ENCODE assay signal across 8 cellular contexts in genomic region chr11:62602141-62603071, GRCh38. TPM values are rescaled to one million over a fixed set of nuclear protein-coding genes. Genes with fewer than 3 reads are reported as not detected.
DNase-seq lines count a peak whose midpoint lies in the region; ATAC-seq and TF ChIP-seq lines count a peak whose summit lies in the region.

No MANE protein-coding gene starts in this region.

- peak overlapping the region; percentile 85 to 98 for H3K4me3 Mint-ChIP-seq in stimulated activated naive CD8-positive, alpha-beta T cell treated with anti-CD3 and anti-CD28 coated beads, Interleukin-15, amount 100 ng/mL, for 72 hours

- TF ChIP-seq RAD21 in liver (IDR thresholded peaks at IDR 0.05) = no peak

- H3K4me3 ChIP-seq in HUES64 (ENCODE audit: low read length) (peak overlapping the region; percentile 88), liver (ENCODE audit: low read depth in 1 of 3, low read length in 3 of 3) (peak overlapping the region; percentile 42 to 58 (median 48))

- no peaks in the 10 kb centered on the region for H3K27me3 Mint-ChIP-seq in stimulated activated naive CD8-positive, alpha-beta T cell treated with anti-CD3 and anti-CD28 coated beads, Interleukin-15, amount 100 ng/mL, for 72 hours

- peaks cover 70% of the 10 kb centered on the region for H3K4me1 Mint-ChIP-seq in stimulated activated naive CD8-positive, alpha-beta T cell treated with anti-CD3 and anti-CD28 coated beads, Interleukin-15, amount 100 ng/mL, for 72 hours

- H3K27ac Mint-ChIP-seq in stimulated activated naive CD8-positive, alpha-beta T cell treated with anti-CD3 and anti-CD28 coated beads, Interleukin-15, amount 100 ng/mL, for 72 hours = peak overlapping the region; percentile 72 to 92

- peak; percentile 67 for DNase-seq in DMS153 treated with DMSO at 0.1 percent for 48 hours (lab: John Stamatoyannopoulos, UW; ENCODE audit: unreplicated experiment)
- DNase-seq in ecto neural progenitor cell (ENCODE audit: low spot score) = peak; percentile 80
- no peak for DNase-seq in stimulated activated naive CD8-positive, alpha-beta T cell treated with anti-CD3 and anti-CD28 coated beads, Interleukin-15, amount 100 ng/mL, for 72 hours
- no peak for DNase-seq in GDM1 (lab: John Stamatoyannopoulos, UW)

- no peaks in the 10 kb centered on the region for H3K9me3 Mint-ChIP-seq in stimulated activated naive CD8-positive, alpha-beta T cell treated with anti-CD3 and anti-CD28 coated beads, Interleukin-15, amount 100 ng/mL, for 72 hours

- peaks cover 25% of the 10 kb centered on the region for H3K27me3 ChIP-seq in HUES64 (ENCODE audit: insufficient read depth, low read length)
- no peaks in the 10 kb centered on the region for H3K27me3 ChIP-seq in liver (ENCODE audit: control insufficient read depth in 4 of 4, insufficient read depth in 4 of 4, low read length in 3 of 4)

- peaks cover 29% of the 10 kb centered on the region for H3K4me1 ChIP-seq in HUES64 (ENCODE audit: insufficient read depth, low read length)
- peaks cover 10 to 45% (median 30%) of the 10 kb centered on the region in 4 donors for H3K4me1 ChIP-seq in liver (ENCODE audit: control insufficient read depth in 4 of 4, insufficient read depth in 4 of 4, low read length in 3 of 4)

- 3% methylated on average over 96 of the region's 96 CpGs for WGBS in HUES64
- WGBS in liver = 29% methylated on average over 96 of the region's 96 CpGs

- TF ChIP-seq CTCF in liver (IDR thresholded peaks at IDR 0.05; ENCODE audit: low read depth, low read length, missing input control) = no peak

- H3K9ac ChIP-seq in HUES64 (ENCODE audit: low read depth, low read length) (peak overlapping the region; percentile 77), liver (ENCODE audit: low read depth in 1 of 2, low read length in 2 of 2) (no peak overlapping the region)

- peaks cover 25% of the 10 kb centered on the region for H3K36me3 ChIP-seq in HUES64 (ENCODE audit: insufficient read depth, low read length)
- H3K36me3 ChIP-seq in liver (ENCODE audit: control insufficient read depth in 4 of 4, insufficient read depth in 3 of 4, low read depth in 1 of 4, low read length in 3 of 4) = peaks cover 2 to 19% (median 13%) of the 10 kb centered on the region in 4 donors

- peak overlapping the region; percentile 92 for H3K27ac ChIP-seq in HUES64 (ENCODE audit: low read depth, low read length)
- H3K27ac ChIP-seq in liver (ENCODE audit: low read depth in 1 of 2, low read length in 2 of 2) = peak overlapping the region; percentile 89 to 90

- H3K9me3 ChIP-seq in HUES64 (ENCODE audit: insufficient read depth, low read depth, low read length) (no peaks in the 10 kb centered on the region), liver (ENCODE audit: control insufficient read depth in 4 of 4, low read length in 3 of 4) (no peaks in the 10 kb centered on the region)

- ATAC-seq in SK-N-SH treated with all-trans-retinoic acid at 6 μM for 48 hours = peak; percentile 14
- ATAC-seq in stimulated activated naive CD8-positive, alpha-beta T cell treated with anti-CD3 and anti-CD28 coated beads, Interleukin-15, amount 100 ng/mL, for 72 hours = no peak
- ATAC-seq in GM18861 (IDR thresholded peaks at IDR 0.05; ENCODE audit: unreplicated experiment) = no peak

TF ChIP-seq in SK-N-SH treated with all-trans-retinoic acid at 6 μM for 48 hours, 23 proteins besides CTCF, POLR2A, EP300 and RAD21 (continues in another document):
- TF ChIP-seq ISL1 (CRISPR knock-in tag; IDR thresholded peaks at IDR 0.05) (no peak), ZNF565 (CRISPR knock-in tag; conservative IDR thresholded peaks at IDR 0.05; ENCODE audit: low read depth) (no peak), ZFP30 (CRISPR knock-in tag; IDR thresholded peaks at IDR 0.05) (no peak), ZNF8 (CRISPR knock-in tag; IDR thresholded peaks at IDR 0.05) (no peak), CSRNP3 (CRISPR knock-in tag; IDR thresholded peaks at IDR 0.05) (no peak), ZFP3 (CRISPR knock-in tag; IDR thresholded peaks at IDR 0.05) (no peak), TCF4 (CRISPR knock-in tag; IDR thresholded peaks at IDR 0.05; ENCODE audit: borderline replicate concordance) (no peak), PATZ1 (CRISPR knock-in tag; IDR thresholded peaks at IDR 0.05; ENCODE audit: borderline replicate concordance) (no peak)

TF ChIP-seq in liver, 16 proteins besides CTCF, POLR2A, EP300 and RAD21:
- TF ChIP-seq ATF3 (IDR thresholded peaks at IDR 0.05) = no peak
- TF ChIP-seq MAX (IDR thresholded peaks at IDR 0.05) = no peak
- no peak for TF ChIP-seq JUND (IDR thresholded peaks at IDR 0.05)
- peak; percentile 38 for TF ChIP-seq SP1 (IDR thresholded peaks at IDR 0.05)
- no peak for TF ChIP-seq FOXA1 (IDR thresholded peaks at IDR 0.05)
- no peak for TF ChIP-seq HNF4G (IDR thresholded peaks at IDR 0.05)
- peak; percentile 2 for TF ChIP-seq NR2F2 (IDR thresholded peaks at IDR 0.05)
- TF ChIP-seq YY1 (IDR thresholded peaks at IDR 0.05) = no peak
- TF ChIP-seq TAF1 (conservative IDR thresholded peaks at IDR 0.05) = no peak

RNA-seq across cellular contexts. Expression of gene MTA2, which starts 0.7 kb away (rescaled TPM):
- polyA plus RNA-seq in HUES64 (2013, experiment 1 of 2) = 99.8 TPM
- 97.7 TPM for polyA plus RNA-seq in HUES64 (2013, experiment 2 of 2)
- 10 to 100 TPM; 43.1 to 55.3 TPM for total RNA-seq in liver
- polyA plus RNA-seq in liver = 10 to 100 TPM in 1 of 2 donors, 1 to 10 TPM in 1; 4.4 to 21.4 TPM

RNA-seq across cellular contexts. Expression of gene EML3, which starts 10.2 kb away (rescaled TPM):
- polyA plus RNA-seq in HUES64 (2013, experiment 1 of 2) = 10.8 TPM
- polyA plus RNA-seq in HUES64 (2013, experiment 2 of 2) = 11.2 TPM
- total RNA-seq in liver = 10 to 100 TPM in 1 of 2 donors, 1 to 10 TPM in 1; 6.0 to 17.2 TPM
- 10 to 100 TPM in 1 of 2 donors, 1 to 10 TPM in 1; 9.9 to 19.3 TPM for polyA plus RNA-seq in liver

RNA-seq across cellular contexts. Expression of gene ROM1, which starts 10.7 kb away (rescaled TPM):
- 0.95 TPM for polyA plus RNA-seq in HUES64 (2013, experiment 1 of 2)
- 0.76 TPM for polyA plus RNA-seq in HUES64 (2013, experiment 2 of 2)
- total RNA-seq in liver = 1 to 10 TPM in 1 of 2 donors, under 1 TPM in 1; 0.84 to 1.3 TPM
- polyA plus RNA-seq in liver = 1 to 10 TPM in 1 of 2 donors, under 1 TPM in 1; 0.86 to 3.9 TPM

RNA-seq across cellular contexts. Expression of gene TUT1, which starts 11.1 kb away (rescaled TPM):
- 11.8 TPM for polyA plus RNA-seq in HUES64 (2013, experiment 1 of 2)
- polyA plus RNA-seq in HUES64 (2013, experiment 2 of 2) = 13.8 TPM
- total RNA-seq in liver = 10 to 100 TPM in 1 of 2 donors, 1 to 10 TPM in 1; 5.6 to 12.1 TPM
- 10 to 100 TPM; 15.2 to 15.8 TPM for polyA plus RNA-seq in liver

RNA-seq across cellular contexts. Expression of gene B3GAT3, which starts 19.4 kb away (rescaled TPM):
- 17.8 TPM for polyA plus RNA-seq in HUES64 (2013, experiment 1 of 2)
- 22.8 TPM for polyA plus RNA-seq in HUES64 (2013, experiment 2 of 2)
- 10 to 100 TPM; 13.1 TPM for total RNA-seq in liver
- 10 to 100 TPM; 22.5 to 29.2 TPM for polyA plus RNA-seq in liver

Comparison
In these comparisons a context has a peak if more than half of its experiments do, and no peak if none do; other contexts are left out.
1. DNase-seq: peak in DMS153 treated with DMSO at 0.1 percent for 48 hours (single experiment) and ecto neural progenitor cell (single experiment); none in stimulated activated naive CD8-positive, alpha-beta T cell treated with anti-CD3 and anti-CD28 coated beads, Interleukin-15, amount 100 ng/mL, for 72 hours (0 of 2) and GDM1 (single experiment).